Comparison of ENCODE assay signal across 2 cellular contexts in genomic region chr13:72180253-72180952, GRCh38.
A peak's percentile ranks its signal among the peaks of the same experiment; 100 is the strongest.
TF ChIP-seq lines count a peak whose summit lies in the region.

No MANE protein-coding gene starts in this region.

TF ChIP-seq in liver, 16 proteins besides CTCF, POLR2A, EP300 and RAD21 (continued from another document):
- TF ChIP-seq ATF3 (IDR thresholded peaks at IDR 0.05) (no peak), FOXA2 (IDR thresholded peaks at IDR 0.05) (no peak), HNF4A (conservative IDR thresholded peaks at IDR 0.05) (peak in 1 of 2 donors; percentile 47), RXRA (IDR thresholded peaks at IDR 0.05) (peak; percentile 54 to 65), HNF4G (IDR thresholded peaks at IDR 0.05) (no peak)
- TF ChIP-seq, protein P1, sequence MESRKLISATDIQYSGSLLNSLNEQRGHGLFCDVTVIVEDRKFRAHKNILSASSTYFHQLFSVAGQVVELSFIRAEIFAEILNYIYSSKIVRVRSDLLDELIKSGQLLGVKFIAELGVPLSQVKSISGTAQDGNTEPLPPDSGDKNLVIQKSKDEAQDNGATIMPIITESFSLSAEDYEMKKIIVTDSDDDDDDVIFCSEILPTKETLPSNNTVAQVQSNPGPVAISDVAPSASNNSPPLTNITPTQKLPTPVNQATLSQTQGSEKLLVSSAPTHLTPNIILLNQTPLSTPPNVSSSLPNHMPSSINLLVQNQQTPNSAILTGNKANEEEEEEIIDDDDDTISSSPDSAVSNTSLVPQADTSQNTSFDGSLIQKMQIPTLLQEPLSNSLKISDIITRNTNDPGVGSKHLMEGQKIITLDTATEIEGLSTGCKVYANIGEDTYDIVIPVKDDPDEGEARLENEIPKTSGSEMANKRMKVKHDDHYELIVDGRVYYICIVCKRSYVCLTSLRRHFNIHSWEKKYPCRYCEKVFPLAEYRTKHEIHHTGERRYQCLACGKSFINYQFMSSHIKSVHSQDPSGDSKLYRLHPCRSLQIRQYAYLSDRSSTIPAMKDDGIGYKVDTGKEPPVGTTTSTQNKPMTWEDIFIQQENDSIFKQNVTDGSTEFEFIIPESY (IDR thresholded peaks at IDR 0.05), result no peak

TF ChIP-seq in HepG2, 621 proteins besides CTCF, POLR2A, EP300 and RAD21 (continued from another document):
- TF ChIP-seq ZBTB2 (CRISPR knock-in tag; IDR thresholded peaks at IDR 0.05; ENCODE audit: low read depth), result no peak
- TF ChIP-seq HIVEP1 (CRISPR knock-in tag; IDR thresholded peaks at IDR 0.05), result no peak
- no peak for TF ChIP-seq TGIF2 (CRISPR knock-in tag; IDR thresholded peaks at IDR 0.05)
- no peak for TF ChIP-seq ZFP90 (CRISPR knock-in tag; IDR thresholded peaks at IDR 0.05; ENCODE audit: borderline replicate concordance)
- no peak for TF ChIP-seq GTF2F1 (IDR thresholded peaks at IDR 0.05; ENCODE audit: low read length)
- TF ChIP-seq ASH2L (IDR thresholded peaks at IDR 0.05; ENCODE audit: insufficient read length, low read depth, low read length), result no peak
